ENCODE assay signal across 11 cellular contexts in genomic region chr1:202661136-202661845, GRCh38. TPM values are rescaled to one million over a fixed set of nuclear protein-coding genes. Genes with fewer than 3 reads are reported as not detected.
DNase-seq lines count a peak whose midpoint lies in the region; ATAC-seq and TF ChIP-seq lines count a peak whose summit lies in the region.
"Had no signal": no experiment of that assay in that cellular context is flagged by ENCODE, and none has a peak within 500 bp of the region (broad histone marks: within the 10 kb centered on the region; RNA-seq: fewer than 3 reads in every experiment).

No MANE protein-coding gene starts in this region.

- H4K20me1 ChIP-seq in neural progenitor cell (ENCODE audit: low read depth): peaks cover 14% of the 10 kb centered on the region

- no peaks in the 10 kb centered on the region for H3K36me3 ChIP-seq in neural progenitor cell

- H3K4me1 Mint-ChIP-seq in HFFc6 (ENCODE audit: low read depth) (peaks cover 8% of the 10 kb centered on the region), neural progenitor cell (peaks cover 23% of the 10 kb centered on the region)
- no peaks in the 10 kb centered on the region for H3K4me1 Mint-ChIP-seq in activated T-helper 17 cell treated with anti-CD3 and anti-CD28 coated beads, Interleukin-2, amount 50 U/mL, for 72 hours
- peaks cover 8% of the 10 kb centered on the region for H3K4me1 Mint-ChIP-seq in activated CD8-positive, alpha-beta memory T cell treated with anti-CD3 and anti-CD28 coated beads, Interleukin-2, amount 10 ng/mL, durations not matched to agents 7 days and 5 days
- H3K4me1 Mint-ChIP-seq: central memory CD8-positive, alpha-beta T cell had no signal

- no peaks in the 10 kb centered on the region for H3K36me3 Mint-ChIP-seq in HFFc6 (ENCODE audit: low read depth)
- no peaks in the 10 kb centered on the region for H3K36me3 Mint-ChIP-seq in activated T-helper 17 cell treated with anti-CD3 and anti-CD28 coated beads, Interleukin-2, amount 50 U/mL, for 72 hours (ENCODE audit: low read depth)
- no peaks in the 10 kb centered on the region for H3K36me3 Mint-ChIP-seq in neural progenitor cell
- no peaks in the 10 kb centered on the region for H3K36me3 Mint-ChIP-seq in activated CD8-positive, alpha-beta memory T cell treated with anti-CD3 and anti-CD28 coated beads, Interleukin-2, amount 10 ng/mL, durations not matched to agents 7 days and 5 days

- ATAC-seq in activated T-helper 17 cell treated with anti-CD3 and anti-CD28 coated beads, Interleukin-2, amount 50 U/mL, for 72 hours (replicated peaks): peak; percentile 39
- ATAC-seq in activated CD8-positive, alpha-beta memory T cell treated with anti-CD3 and anti-CD28 coated beads, Interleukin-2, amount 10 ng/mL, durations not matched to agents 7 days and 5 days: no peak
- ATAC-seq: K562 had no signal

- H3K27ac Mint-ChIP-seq in HFFc6 (no peak overlapping the region), neural progenitor cell (no peak overlapping the region)
- no peak overlapping the region for H3K27ac Mint-ChIP-seq in activated T-helper 17 cell treated with anti-CD3 and anti-CD28 coated beads, Interleukin-2, amount 50 U/mL, for 72 hours
- no peak overlapping the region for H3K27ac Mint-ChIP-seq in activated CD8-positive, alpha-beta memory T cell treated with anti-CD3 and anti-CD28 coated beads, Interleukin-2, amount 10 ng/mL, durations not matched to agents 7 days and 5 days

- no peak overlapping the region for H3K4me2 ChIP-seq in neural progenitor cell

- no peak overlapping the region for H3K9ac ChIP-seq in neural progenitor cell

- peak; percentile 64 for TF ChIP-seq CTCF in HFFc6 (IDR thresholded peaks at IDR 0.05)
- TF ChIP-seq CTCF in neural progenitor cell (IDR thresholded peaks at IDR 0.05): peak; percentile 32

- peaks cover 10% of the 10 kb centered on the region for H3F3A ChIP-seq in neural progenitor cell (ENCODE audit: low read depth)

- DNase-seq in NCI-H146 (lab: John Stamatoyannopoulos, UW) (peak; percentile 40), NCI-H146 treated with DMSO at 0.1 percent for 48 hours (lab: John Stamatoyannopoulos, UW; ENCODE audit: unreplicated experiment) (no peak), HFFc6 (no peak), neural progenitor cell (ENCODE audit: low spot score) (no peak), NCI-H2081 treated with DMSO at 0.1 percent for 48 hours (lab: John Stamatoyannopoulos, UW) (no peak), NCI-H2081 (lab: John Stamatoyannopoulos, UW) (no peak)
- no peak for DNase-seq in activated CD8-positive, alpha-beta memory T cell treated with anti-CD3 and anti-CD28 coated beads, Interleukin-2, amount 10 ng/mL, durations not matched to agents 7 days and 5 days

- peaks cover 21% of the 10 kb centered on the region for H3K4me1 ChIP-seq in neural progenitor cell

- H3K4me3 Mint-ChIP-seq in HFFc6 (no peak overlapping the region), neural progenitor cell (no peak overlapping the region)
- no peak overlapping the region for H3K4me3 Mint-ChIP-seq in activated T-helper 17 cell treated with anti-CD3 and anti-CD28 coated beads, Interleukin-2, amount 50 U/mL, for 72 hours
- no peak overlapping the region for H3K4me3 Mint-ChIP-seq in activated CD8-positive, alpha-beta memory T cell treated with anti-CD3 and anti-CD28 coated beads, Interleukin-2, amount 10 ng/mL, durations not matched to agents 7 days and 5 days
- H3K4me3 Mint-ChIP-seq: central memory CD8-positive, alpha-beta T cell had no signal

- H3K79me2 ChIP-seq in neural progenitor cell (ENCODE audit: low read depth): no peaks in the 10 kb centered on the region

- H3K27me3 Mint-ChIP-seq in HFFc6 (ENCODE audit: insufficient read depth) (peaks cover 30% of the 10 kb centered on the region), neural progenitor cell (ENCODE audit: insufficient read depth, low read depth) (peaks cover 22% of the 10 kb centered on the region)
- H3K27me3 Mint-ChIP-seq in activated T-helper 17 cell treated with anti-CD3 and anti-CD28 coated beads, Interleukin-2, amount 50 U/mL, for 72 hours: peaks cover 30% of the 10 kb centered on the region
- peaks cover 38% of the 10 kb centered on the region for H3K27me3 Mint-ChIP-seq in activated CD8-positive, alpha-beta memory T cell treated with anti-CD3 and anti-CD28 coated beads, Interleukin-2, amount 10 ng/mL, durations not matched to agents 7 days and 5 days

- H3K9me3 Mint-ChIP-seq in HFFc6: no peaks in the 10 kb centered on the region
- H3K9me3 Mint-ChIP-seq in activated T-helper 17 cell treated with anti-CD3 and anti-CD28 coated beads, Interleukin-2, amount 50 U/mL, for 72 hours: no peaks in the 10 kb centered on the region
- H3K9me3 Mint-ChIP-seq in neural progenitor cell: no peaks in the 10 kb centered on the region
- H3K9me3 Mint-ChIP-seq in activated CD8-positive, alpha-beta memory T cell treated with anti-CD3 and anti-CD28 coated beads, Interleukin-2, amount 10 ng/mL, durations not matched to agents 7 days and 5 days (ENCODE audit: low read depth): no peaks in the 10 kb centered on the region
- H3K9me3 Mint-ChIP-seq: central memory CD8-positive, alpha-beta T cell had no signal

- no peak overlapping the region for H3K4me3 ChIP-seq in neural progenitor cell
- H3K4me3 ChIP-seq: K562 had no signal

- no peaks in the 10 kb centered on the region for H3K9me3 ChIP-seq in neural progenitor cell (ENCODE audit: low read depth)

- H2AFZ ChIP-seq in neural progenitor cell (replicated peaks): no peak overlapping the region

- CTCF ChIA-PET in activated CD8-positive, alpha-beta memory T cell treated with anti-CD3 and anti-CD28 coated beads, Interleukin-2, amount 10 ng/mL, durations not matched to agents 7 days and 5 days (lab: Charles Lee): interaction anchor here (1.3 kb wide), 1 partner anchor 19 kb away, joined by 4 read pairs; no protein-coding TSS in a partner anchor

- H3K27me3 ChIP-seq in neural progenitor cell: no peaks in the 10 kb centered on the region

- no peak overlapping the region for H3K27ac ChIP-seq in neural progenitor cell

RNA-seq across cellular contexts. Expression of gene SYT2, which starts 49.0 kb away (rescaled TPM):
- total RNA-seq in HFFc6 (2021; fragmentation: NEBNext Ultra II Directional; extraction: Animal tissue kit (Norgen Biotek cat#: 25700)): under 1 TPM in 1 of 6 experiments, not detected in 5; 0.03 TPM
- under 1 TPM in 1 of 2 donors, not detected in 1; 0.05 TPM for total RNA-seq in activated T-helper 17 cell treated with anti-CD3 and anti-CD28 coated beads, Interleukin-2, amount 50 U/mL, for 72 hours
- 0.26 and 0.37 TPM in 2 replicates for total RNA-seq in neural progenitor cell (ENCODE audit: low replicate concordance)
- not detected for total RNA-seq in activated CD8-positive, alpha-beta memory T cell treated with anti-CD3 and anti-CD28 coated beads, Interleukin-2, amount 10 ng/mL, durations not matched to agents 7 days and 5 days
- total RNA-seq: K562, ureter had no signal
